8 cellular contexts compared by ENCODE assay signal in the genomic region with DNA sequence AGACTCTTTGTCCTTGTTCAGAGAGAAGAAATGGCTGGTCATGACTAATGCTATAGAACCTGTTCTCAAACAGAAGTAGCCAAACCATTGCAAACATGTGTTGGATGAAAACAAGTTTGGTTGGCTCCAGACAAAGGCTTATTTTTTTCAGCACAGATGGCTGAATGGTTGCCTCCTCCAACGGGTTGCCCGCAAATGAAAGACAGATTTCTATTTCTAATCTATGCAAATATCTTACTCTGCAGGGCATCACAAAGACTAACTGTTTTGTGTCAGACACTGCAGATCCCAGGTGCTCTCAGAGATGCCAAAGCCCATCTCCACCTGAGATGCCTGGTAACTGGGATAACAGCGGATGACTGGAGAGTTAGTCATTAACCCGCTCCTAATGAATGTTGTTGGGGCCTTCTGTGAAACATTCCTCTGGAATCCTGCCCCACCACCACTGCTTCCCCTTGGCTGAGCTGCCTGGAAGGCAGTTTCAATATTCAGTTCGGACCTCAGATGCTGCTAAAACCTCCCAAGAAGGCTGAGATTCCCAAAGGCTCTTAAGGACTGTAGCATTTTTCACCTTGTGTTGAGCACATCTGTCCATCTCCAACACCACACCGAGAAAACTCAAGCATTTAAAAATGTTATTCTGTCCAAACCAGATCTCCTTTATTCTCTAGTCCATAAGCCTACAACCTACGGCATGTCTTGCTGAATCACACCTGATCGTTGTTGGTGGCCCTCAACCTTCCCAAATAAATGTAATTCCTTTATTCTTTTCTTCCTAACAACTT.
DNase-seq lines count a peak whose midpoint lies in the region; ATAC-seq, FAIRE-seq and TF ChIP-seq lines count a peak whose summit lies in the region.

No MANE protein-coding gene starts in this region.

- H3K18ac ChIP-seq in mesenchymal stem cell (ENCODE audit: low read depth in 1 of 2, low read length in 2 of 2): peak overlapping the region; percentile 11 to 90

- H3K9me3 ChIP-seq in breast epithelium (no peaks in the 10 kb centered on the region), mesenchymal stem cell (ENCODE audit: control insufficient read depth, low read length) (no peaks in the 10 kb centered on the region)

- peak overlapping the region; percentile 30 for H4K91ac ChIP-seq in mesenchymal stem cell (ENCODE audit: low read length)

- peaks cover 24% of the 10 kb centered on the region for H3K27me3 Mint-ChIP-seq in activated CD8-positive, alpha-beta memory T cell treated with anti-CD3 and anti-CD28 coated beads, Interleukin-2, amount 10 ng/mL, durations not matched to agents 7 days and 5 days

- peaks cover 55% of the 10 kb centered on the region for H3K79me2 ChIP-seq in ACC112 (ENCODE audit: control insufficient read depth, insufficient read depth, low read length, unreplicated experiment)

- no peak for FAIRE-seq in GM12892 (lab: Jason Lieb, UNC)

- peak overlapping the region; percentile 93 for H2AK5ac ChIP-seq in mesenchymal stem cell (ENCODE audit: low read length, severe bottlenecking)

- CTCF ChIA-PET in activated CD8-positive, alpha-beta memory T cell treated with anti-CD3 and anti-CD28 coated beads, Interleukin-2, amount 10 ng/mL, durations not matched to agents 7 days and 5 days (lab: Charles Lee): no interaction called here
- CTCF ChIA-PET in HEK293T (lab: Yijun Ruan, JAX): interaction anchor here (0.6 kb wide), 1 partner anchor 106 kb away, joined by 3 read pairs; no protein-coding TSS in a partner anchor

- WGBS in mesenchymal stem cell: 7% methylated on average over 8 of the region's 8 CpGs

- POLR2A ChIA-PET in HEK293T (lab: Yijun Ruan, JAX): no interaction called here

- H3K23ac ChIP-seq in mesenchymal stem cell (ENCODE audit: low read length in 2 of 2): no peak overlapping the region

- ATAC-seq in GM21367 (IDR thresholded peaks at IDR 0.05; ENCODE audit: unreplicated experiment): peak; percentile 59
- no peak for ATAC-seq in activated CD8-positive, alpha-beta memory T cell treated with anti-CD3 and anti-CD28 coated beads, Interleukin-2, amount 10 ng/mL, durations not matched to agents 7 days and 5 days

- no peak for TF ChIP-seq CTCF in breast epithelium (IDR thresholded peaks at IDR 0.05)

- DNase-seq in LoVo (ENCODE audit: low spot score): peak; percentile 85
- peak in 1 of 2 donors; percentile 69 for DNase-seq in breast epithelium (ENCODE audit: low spot score in 2 of 2)
- DNase-seq in mesenchymal stem cell: peak; percentile 93
- no peak for DNase-seq in GM12892 (ENCODE audit: insufficient read length)
- no peak for DNase-seq in activated CD8-positive, alpha-beta memory T cell treated with anti-CD3 and anti-CD28 coated beads, Interleukin-2, amount 10 ng/mL, durations not matched to agents 7 days and 5 days
- no peak for DNase-seq in HEK293T (ENCODE audit: extremely low spot score)

- peak overlapping the region; percentile 95 for H2BK5ac ChIP-seq in mesenchymal stem cell (ENCODE audit: low read depth, low read length, poor library complexity, severe bottlenecking)

- H3K4me3 Mint-ChIP-seq in activated CD8-positive, alpha-beta memory T cell treated with anti-CD3 and anti-CD28 coated beads, Interleukin-2, amount 10 ng/mL, durations not matched to agents 7 days and 5 days: no peak overlapping the region

- intact Hi-C loops in breast epithelium (cut with DNase I; ENCODE audit: low total_unique reads): no loop called here

- H3K27me3 ChIP-seq in ACC112 (ENCODE audit: insufficient read depth, low read length) (no peaks in the 10 kb centered on the region), breast epithelium (no peaks in the 10 kb centered on the region), mesenchymal stem cell (ENCODE audit: control insufficient read depth in 1 of 2, insufficient read depth in 1 of 2, low read length in 2 of 2) (no peaks in the 10 kb centered on the region)

- no peaks in the 10 kb centered on the region for H3K9me3 Mint-ChIP-seq in activated CD8-positive, alpha-beta memory T cell treated with anti-CD3 and anti-CD28 coated beads, Interleukin-2, amount 10 ng/mL, durations not matched to agents 7 days and 5 days (ENCODE audit: low read depth)

- peaks cover 24% of the 10 kb centered on the region for H3K4me1 Mint-ChIP-seq in activated CD8-positive, alpha-beta memory T cell treated with anti-CD3 and anti-CD28 coated beads, Interleukin-2, amount 10 ng/mL, durations not matched to agents 7 days and 5 days

- H3K4me1 ChIP-seq in ACC112 (ENCODE audit: control insufficient read depth, insufficient read depth, low read length, unreplicated experiment) (peaks cover 61% of the 10 kb centered on the region), breast epithelium (no peaks in the 10 kb centered on the region), mesenchymal stem cell (ENCODE audit: control insufficient read depth, insufficient read depth, low read depth, low read length) (peaks cover 15% of the 10 kb centered on the region)

- peak overlapping the region; percentile 23 for H3K4me2 ChIP-seq in mesenchymal stem cell (ENCODE audit: low read length, poor library complexity, severe bottlenecking)

- peak overlapping the region; percentile 51; the same call in 1 of the 2 replicates for H3K4me3 ChIP-seq in ACC112 (ENCODE audit: low read depth, low read length)
- H3K4me3 ChIP-seq in breast epithelium: no peak overlapping the region
- peak overlapping the region in 1 of 2 experiments; percentile 59 for H3K4me3 ChIP-seq in mesenchymal stem cell (ENCODE audit: insufficient read depth in 1 of 2, low read depth in 1 of 2, low read length in 2 of 2)

- H3K36me3 Mint-ChIP-seq in activated CD8-positive, alpha-beta memory T cell treated with anti-CD3 and anti-CD28 coated beads, Interleukin-2, amount 10 ng/mL, durations not matched to agents 7 days and 5 days: peaks cover 2% of the 10 kb centered on the region

- no peak overlapping the region for H3K14ac ChIP-seq in mesenchymal stem cell (ENCODE audit: low read length in 2 of 2)

- peaks cover 14% of the 10 kb centered on the region for H3K36me3 ChIP-seq in ACC112 (ENCODE audit: insufficient read depth, low read length)
- H3K36me3 ChIP-seq in breast epithelium: no peaks in the 10 kb centered on the region
- peaks cover 8 to 10% of the 10 kb centered on the region in 2 experiments for H3K36me3 ChIP-seq in mesenchymal stem cell (ENCODE audit: control insufficient read depth in 1 of 2, insufficient read depth in 2 of 2, low read depth in 1 of 2, low read length in 2 of 2)

- H3K4ac ChIP-seq in mesenchymal stem cell (ENCODE audit: low read depth in 1 of 2, low read length in 2 of 2): peak overlapping the region; percentile 39 to 53

- no peak overlapping the region for H3K27ac Mint-ChIP-seq in activated CD8-positive, alpha-beta memory T cell treated with anti-CD3 and anti-CD28 coated beads, Interleukin-2, amount 10 ng/mL, durations not matched to agents 7 days and 5 days

- peak overlapping the region in 1 of 2 experiments; percentile 73 for H2BK12ac ChIP-seq in mesenchymal stem cell (ENCODE audit: low read length in 2 of 2)

- TF ChIP-seq POLR2A in breast epithelium (IDR thresholded peaks at IDR 0.05) (no peak), GM12892 (IDR thresholded peaks at IDR 0.05; ENCODE audit: low read depth, low read length) (no peak)

- no peaks in the 10 kb centered on the region for H3K79me1 ChIP-seq in mesenchymal stem cell (replicated peaks; ENCODE audit: low read length, poor library complexity, severe bottlenecking)

- peak overlapping the region; percentile 67 for H4K8ac ChIP-seq in mesenchymal stem cell (ENCODE audit: low read length)

- peak overlapping the region; percentile 57 for H2BK120ac ChIP-seq in mesenchymal stem cell (ENCODE audit: low read depth, low read length)

- H3K9ac ChIP-seq in mesenchymal stem cell (ENCODE audit: low read length): peak overlapping the region; percentile 84

- peak overlapping the region; percentile 98 for H3K27ac ChIP-seq in ACC112 (ENCODE audit: low read depth, low read length)
- H3K27ac ChIP-seq in breast epithelium: peak overlapping the region; percentile 68 to 71
- peak overlapping the region; percentile 100 for H3K27ac ChIP-seq in mesenchymal stem cell (ENCODE audit: low read length, poor library complexity, severe bottlenecking)

- H2AFZ ChIP-seq in ACC112 (ENCODE audit: low read length, unreplicated experiment) (no peak overlapping the region), mesenchymal stem cell (ENCODE audit: low read depth, low read length) (no peak overlapping the region)

- H2BK15ac ChIP-seq in mesenchymal stem cell (ENCODE audit: low read depth, poor library complexity, severe bottlenecking): no peak overlapping the region

TF ChIP-seq in HEK293T, 16 proteins besides CTCF, POLR2A, EP300 and RAD21:
- TF ChIP-seq L3MBTL2 (conservative IDR thresholded peaks at IDR 0.05): no peak
- no peak for TF ChIP-seq TARDBP (IDR thresholded peaks at IDR 0.05)
- TF ChIP-seq CTBP1 (IDR thresholded peaks at IDR 0.05; ENCODE audit: borderline replicate concordance): no peak
TF ChIP-seq in HEK293T: peak in this region for 0.

Comparison
In these comparisons a context has a peak if more than half of its experiments do, and no peak if none do; other contexts are left out.
1. DNase-seq: peak in LoVo (single experiment) and mesenchymal stem cell (single experiment); none in GM12892 (single experiment), activated CD8-positive, alpha-beta memory T cell treated with anti-CD3 and anti-CD28 coated beads, Interleukin-2, amount 10 ng/mL, durations not matched to agents 7 days and 5 days (single experiment) and HEK293T (single experiment).
2. Peak in every context shown above with its lines, with median percentiles within 50 percentile points of each other: H3K27ac ChIP-seq.